In the genomic region with DNA sequence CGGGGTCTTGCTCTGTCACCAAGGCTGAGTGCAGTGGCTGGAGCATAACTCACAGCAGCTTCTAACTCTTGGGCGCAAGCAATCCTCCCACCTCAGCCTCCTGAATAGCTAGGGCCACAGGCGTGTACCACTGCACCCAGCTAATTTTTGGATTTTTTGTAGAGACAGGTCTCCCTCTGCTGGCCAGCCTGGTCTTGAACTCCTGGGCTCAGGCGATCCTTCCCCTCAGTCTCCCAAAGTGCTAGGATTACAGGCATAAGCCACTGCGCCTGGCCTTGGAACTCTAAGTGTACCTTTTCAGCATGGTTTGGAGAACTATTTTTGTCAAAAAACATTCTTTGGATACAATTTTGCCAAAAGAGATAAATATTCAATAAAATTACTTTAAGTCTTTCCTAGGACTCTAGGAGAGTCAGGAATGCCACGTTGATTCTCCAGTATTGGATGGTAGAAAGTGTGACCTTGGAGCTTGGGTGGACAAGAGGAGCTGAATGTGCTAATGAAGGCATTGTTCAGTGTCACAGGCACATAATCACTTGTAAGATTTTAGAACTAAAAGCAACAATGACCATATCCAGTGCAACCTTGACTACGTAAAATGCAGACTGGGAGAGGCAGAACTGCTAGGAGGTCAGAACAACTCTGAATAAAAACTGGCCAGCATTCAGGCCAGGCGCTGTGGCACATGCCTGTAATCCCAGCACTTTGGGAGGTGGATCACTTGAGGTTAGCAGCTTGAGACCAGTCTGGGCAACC, we compare ENCODE assay signal across 6 cellular contexts. TPM values are rescaled to one million over a fixed set of nuclear protein-coding genes. Genes with fewer than 3 reads are reported as not detected.
DNase-seq lines count a peak whose midpoint lies in the region; ATAC-seq and TF ChIP-seq lines count a peak whose summit lies in the region.

No MANE protein-coding gene starts in this region.

- no peaks in the 10 kb centered on the region for H3K9me3 ChIP-seq in PC-3 (ENCODE audit: low read length)
- H3K9me3 ChIP-seq in mammary epithelial cell (replicated peaks; ENCODE audit: insufficient read depth, low read length): no peaks in the 10 kb centered on the region
- no peaks in the 10 kb centered on the region for H3K9me3 ChIP-seq in psoas muscle

- H3K9me2 ChIP-seq in PC-3 (replicated peaks; ENCODE audit: low read length): no peaks in the 10 kb centered on the region

- no peak overlapping the region for H3K9ac ChIP-seq in PC-3 (ENCODE audit: low read length)
- H3K9ac ChIP-seq in mammary epithelial cell (ENCODE audit: insufficient read depth, low read length): no peak overlapping the region

- no peak overlapping the region for H3K4me3 ChIP-seq in PC-3 (ENCODE audit: low read length)
- no peak overlapping the region for H3K4me3 ChIP-seq in mammary epithelial cell (replicated peaks in 1 of 3; ENCODE audit: insufficient read depth in 1 of 3, low read depth in 2 of 3, low read length in 3 of 3)
- no peak overlapping the region for H3K4me3 ChIP-seq in psoas muscle

- CTCF ChIA-PET in PC-3 (lab: Charles Lee): interaction anchor here (0.5 to 0.9 kb wide), 6 partner anchors 11 to 150 kb away, joined by 3 to 7 read pairs (median 4); a partner anchor contains a TSS
- CTCF ChIA-PET in mammary epithelial cell (lab: Charles Lee; ENCODE audit: low non-redundant PET): interaction anchor here (0.6 kb wide), 1 partner anchor 28 kb away, joined by 3 read pairs; no protein-coding TSS in a partner anchor

- H2AFZ ChIP-seq in PC-3 (ENCODE audit: low read length) (no peak overlapping the region), mammary epithelial cell (ENCODE audit: low read depth, low read length) (no peak overlapping the region)

- no peak for DNase-seq in GM20000 (ENCODE audit: low spot score)
- DNase-seq in PC-3: peak; percentile 71
- peak; percentile 36 for DNase-seq in mammary epithelial cell
- DNase-seq in psoas muscle: peak in 1 of 2 donors; percentile 20
- DNase-seq in occipital lobe (lab: John Stamatoyannopoulos, UW): no peak

- H3K4me1 ChIP-seq in PC-3 (ENCODE audit: insufficient read depth, low read length): peaks cover 13% of the 10 kb centered on the region; the same call in 1 of the 2 replicates
- H3K4me1 ChIP-seq in mammary epithelial cell (ENCODE audit: insufficient read depth, low read length): peaks cover 5% of the 10 kb centered on the region
- peaks cover 20% of the 10 kb centered on the region for H3K4me1 ChIP-seq in psoas muscle

- peak overlapping the region; percentile 20 for H3K4me2 ChIP-seq in PC-3 (ENCODE audit: low read length)
- no peak overlapping the region for H3K4me2 ChIP-seq in mammary epithelial cell (ENCODE audit: insufficient read depth, low read depth, low read length)

- dilution Hi-C loops in mammary epithelial cell (cut with HindIII; ENCODE audit: low sequenced_read_pairs): no loop called here

- peaks cover 84% of the 10 kb centered on the region for H3K79me2 ChIP-seq in PC-3 (ENCODE audit: low read length)
- peaks cover 96% of the 10 kb centered on the region for H3K79me2 ChIP-seq in mammary epithelial cell (ENCODE audit: insufficient read depth, low read length)

- H3K27ac ChIP-seq in PC-3 (ENCODE audit: low read length) (no peak overlapping the region), mammary epithelial cell (ENCODE audit: insufficient read depth, low read depth, low read length) (no peak overlapping the region), psoas muscle (no peak overlapping the region)

- TF ChIP-seq CTCF in GM20000 (IDR thresholded peaks at IDR 0.05; ENCODE audit: extremely low read depth, missing control alignments) (peak; percentile 51), PC-3 (conservative IDR thresholded peaks at IDR 0.05; ENCODE audit: low read depth, low read length) (peak; percentile 82), mammary epithelial cell (conservative IDR thresholded peaks at IDR 0.05 in 1 of 2, IDR thresholded peaks at IDR 0.05 in 1 of 2; ENCODE audit: extremely low read depth in 1 of 2, insufficient read depth in 1 of 2, low read depth in 1 of 2, low read length in 2 of 2) (peak; percentile 31 to 68), psoas muscle (IDR thresholded peaks at IDR 0.05) (peak; percentile 39)

- in situ Hi-C loops in mammary epithelial cell (cut with MboI; ENCODE audit: low sequenced_read_pairs in 2 of 2): no loop called here

- H3K36me3 ChIP-seq in PC-3 (ENCODE audit: low read depth, low read length) (peaks cover 44% of the 10 kb centered on the region), mammary epithelial cell (ENCODE audit: insufficient read depth, low read length) (peaks cover 40% of the 10 kb centered on the region), psoas muscle (ENCODE audit: insufficient read depth in 1 of 2, low read depth in 1 of 2) (peaks cover 25 to 57% of the 10 kb centered on the region in 2 donors)

- peaks cover 54% of the 10 kb centered on the region for H4K20me1 ChIP-seq in PC-3 (ENCODE audit: low read length)
- peaks cover 4% of the 10 kb centered on the region for H4K20me1 ChIP-seq in mammary epithelial cell (ENCODE audit: insufficient read depth, low read length)

- intact Hi-C loops in PC-3 (cut with micrococcal nuclease): loop anchor here (1.0 kb wide), 1 partner anchor 110 kb away; no protein-coding TSS in a partner anchor
- intact Hi-C loops in mammary epithelial cell (cut with micrococcal nuclease): loop anchor here (1.0 kb wide), 2 partner anchors 27 to 110 kb away; no protein-coding TSS in a partner anchor
- intact Hi-C loops in psoas muscle (cut with DNase I): no loop called here

- ATAC-seq in PC-3 (peak; percentile 40), psoas muscle (no peak), HG03196 (IDR thresholded peaks at IDR 0.05; ENCODE audit: unreplicated experiment) (no peak)

- BruUV-seq in PC-3 (replicated peaks; lab: Mats Ljungman, UMichigan): no TSS peak
- BruUV-seq in mammary epithelial cell (replicated peaks; lab: Mats Ljungman, UMichigan): no TSS peak

- H3K27me3 ChIP-seq in PC-3 (ENCODE audit: low read length) (no peaks in the 10 kb centered on the region), mammary epithelial cell (ENCODE audit: insufficient read depth, low read length) (no peaks in the 10 kb centered on the region), psoas muscle (ENCODE audit: insufficient read depth in 3 of 3, low read length in 2 of 3) (no peaks in the 10 kb centered on the region)

- POLR2A ChIA-PET in PC-3 (lab: Charles Lee; ENCODE audit: unreplicated experiment): no interaction called here

- no peaks in the 10 kb centered on the region for H3F3A ChIP-seq in PC-3 (ENCODE audit: low read length, unreplicated experiment)

- 58% methylated on average over 8 of the region's 8 CpGs for WGBS in mammary epithelial cell (ENCODE audit: low coverage, missing lambda C conversion rate)
- WGBS in psoas muscle, 3 donors: 54 to 71% (median 56%) methylated on average over 8 of the region's 8 CpGs

RNA-seq across cellular contexts. Expression of a gene that starts 2.8 kb away (rescaled TPM):
- 319 and 382 TPM in 2 replicates for total RNA-seq in PC-3 (2014; rRNA removed)
- 100 to 1,000 TPM in 1 of 2 donors, 10 to 100 TPM in 1; 84.7 to 205 TPM for total RNA-seq in mammary epithelial cell
- polyA plus RNA-seq in mammary epithelial cell: 143 TPM
- 72.0 TPM for polyA minus RNA-seq in mammary epithelial cell
- 10 to 100 TPM; 24.9 to 34.8 (median 33.0) TPM for total RNA-seq in psoas muscle
- polyA plus RNA-seq in psoas muscle: 10 to 100 TPM; 26.4 to 53.8 (median 36.1) TPM
- total RNA-seq in occipital lobe: 87.8 TPM

RNA-seq across cellular contexts. Expression of a gene that starts 20.5 kb away (rescaled TPM):
- total RNA-seq in PC-3 (2014; rRNA removed) (33.8 and 43.2 TPM in 2 replicates), mammary epithelial cell (10 to 100 TPM; 19.5 to 32.9 TPM), psoas muscle (10 to 100 TPM in 2 of 4 donors, 1 to 10 TPM in 2; 8.7 to 17.6 (median 10.1) TPM), occipital lobe (27.6 TPM)
- polyA plus RNA-seq in mammary epithelial cell (13.2 TPM), psoas muscle (10 to 100 TPM in 1 of 3 donors, 1 to 10 TPM in 2; 6.4 to 16.5 (median 8.5) TPM)
- polyA minus RNA-seq in mammary epithelial cell: 32.4 TPM

RNA-seq across cellular contexts. Expression of a gene that starts 20.6 kb away (rescaled TPM):
- total RNA-seq in PC-3 (2014; rRNA removed) (24.0 and 34.5 TPM in 2 replicates), mammary epithelial cell (10 to 100 TPM; 27.8 to 41.6 TPM), psoas muscle (10 to 100 TPM; 24.4 to 37.3 (median 31.0) TPM), occipital lobe (10.0 TPM)
- polyA plus RNA-seq in mammary epithelial cell (42.7 TPM), psoas muscle (100 to 1,000 TPM in 1 of 3 donors, 10 to 100 TPM in 2; 42.8 to 111 (median 60.2) TPM)
- 24.9 TPM for polyA minus RNA-seq in mammary epithelial cell

RNA-seq across cellular contexts. Expression of a gene that starts 28.8 kb away (rescaled TPM):
- total RNA-seq in PC-3 (2014; rRNA removed): 1,664 and 2,042 TPM in 2 replicates
- total RNA-seq in mammary epithelial cell: 100 to 1,000 TPM; 306 to 422 TPM
- 907 TPM for polyA plus RNA-seq in mammary epithelial cell
- 152 TPM for polyA minus RNA-seq in mammary epithelial cell
- total RNA-seq in psoas muscle: 10 to 100 TPM; 34.4 to 52.6 (median 38.5) TPM
- 100 to 1,000 TPM in 1 of 3 donors, 10 to 100 TPM in 2; 58.1 to 211 (median 96.6) TPM for polyA plus RNA-seq in psoas muscle
- total RNA-seq in occipital lobe: 367 TPM

RNA-seq across cellular contexts. Expression of a gene that starts 29.2 kb away (rescaled TPM):
- total RNA-seq in PC-3 (2014; rRNA removed) (283 and 396 TPM in 2 replicates), mammary epithelial cell (100 to 1,000 TPM; 210 to 390 TPM), psoas muscle (100 to 1,000 TPM in 1 of 4 donors, 10 to 100 TPM in 3; 30.1 to 116 (median 68.2) TPM), occipital lobe (252 TPM)
- polyA plus RNA-seq in mammary epithelial cell (723 TPM), psoas muscle (100 to 1,000 TPM in 2 of 3 donors, 10 to 100 TPM in 1; 62.0 to 155 (median 144) TPM)
- polyA minus RNA-seq in mammary epithelial cell: 177 TPM

Comparison
In these comparisons a context has a peak if more than half of its experiments do, and no peak if none do; other contexts are left out.
1. DNase-seq: peak in PC-3 (single experiment) and mammary epithelial cell (single experiment); none in GM20000 (single experiment) and occipital lobe (single experiment).
2. intact Hi-C loops: an anchor here in PC-3 (1.0 kb wide) and mammary epithelial cell (1.0 kb wide); none called in psoas muscle.
3. Peak in every context shown above with its lines, with median percentiles within 50 percentile points of each other: CTCF ChIP-seq.